Comparison of ENCODE assay signal across 9 cellular contexts in genomic region chr20:36273414-36274247, GRCh38. TPM values are rescaled to one million over a fixed set of nuclear protein-coding genes. Genes with fewer than 3 reads are reported as not detected.
DNase-seq lines count a peak whose midpoint lies in the region; ATAC-seq and TF ChIP-seq lines count a peak whose summit lies in the region.
"Had no signal": no experiment of that assay in that cellular context is flagged by ENCODE, and none has a peak within 500 bp of the region (broad histone marks: within the 10 kb centered on the region; RNA-seq: fewer than 3 reads in every experiment).

No MANE protein-coding gene starts in this region.

- H3K27ac Mint-ChIP-seq in HFFc6, result no peak overlapping the region
- H3K27ac Mint-ChIP-seq: activated naive CD4-positive, alpha-beta T cell treated with anti-CD3 and anti-CD28 coated beads, Interleukin-2, amount 50 U/mL, for 24 hours; nephron progenitor cell had no signal

- H3K9me3 Mint-ChIP-seq in HFFc6, result no peaks in the 10 kb centered on the region
- H3K9me3 Mint-ChIP-seq: activated naive CD4-positive, alpha-beta T cell treated with anti-CD3 and anti-CD28 coated beads, Interleukin-2, amount 50 U/mL, for 24 hours; nephron progenitor cell had no signal

- peak; percentile 36 for DNase-seq in EH (ENCODE audit: low read depth)
- DNase-seq in HFFc6, result peak; percentile 17
- peak; percentile 39 to 57 for DNase-seq in lung microvascular endothelial cell (ENCODE audit: low read depth in 2 of 2)
- no peak for DNase-seq in OCI-M2 (lab: John Stamatoyannopoulos, UW; ENCODE audit: unreplicated experiment)
- no peak for DNase-seq in SKM-1 (lab: John Stamatoyannopoulos, UW; ENCODE audit: unreplicated experiment)
- DNase-seq: nephron progenitor cell had no signal

- peak overlapping the region; percentile 9 for H3K27ac ChIP-seq in angular gyrus (ENCODE audit: low read depth, low read length)

- H3K4me1 Mint-ChIP-seq in HFFc6 (ENCODE audit: low read depth), result no peaks in the 10 kb centered on the region
- H3K4me1 Mint-ChIP-seq: activated naive CD4-positive, alpha-beta T cell treated with anti-CD3 and anti-CD28 coated beads, Interleukin-2, amount 50 U/mL, for 24 hours had no signal

- peak; percentile 72 for TF ChIP-seq CTCF in HFFc6 (IDR thresholded peaks at IDR 0.05)

- peaks cover 46% of the 10 kb centered on the region for H3K27me3 Mint-ChIP-seq in HFFc6 (ENCODE audit: insufficient read depth)

- no peak for ATAC-seq in HG03442 (IDR thresholded peaks at IDR 0.05; ENCODE audit: unreplicated experiment)

- no peak overlapping the region for H3K4me3 Mint-ChIP-seq in HFFc6
- H3K4me3 Mint-ChIP-seq: activated naive CD4-positive, alpha-beta T cell treated with anti-CD3 and anti-CD28 coated beads, Interleukin-2, amount 50 U/mL, for 24 hours; nephron progenitor cell had no signal

- H3K36me3 Mint-ChIP-seq in HFFc6 (ENCODE audit: low read depth), result no peaks in the 10 kb centered on the region
- H3K36me3 Mint-ChIP-seq: activated naive CD4-positive, alpha-beta T cell treated with anti-CD3 and anti-CD28 coated beads, Interleukin-2, amount 50 U/mL, for 24 hours had no signal

RNA-seq across cellular contexts. Expression of gene DLGAP4, which starts 32.5 kb away (rescaled TPM):
- total RNA-seq in HFFc6 (2021; fragmentation: NEBNext Ultra II Directional; extraction: Animal tissue kit (Norgen Biotek cat#: 25700)), result 100 to 1,000 TPM; 118 to 150 (median 140) TPM
- total RNA-seq in lung microvascular endothelial cell, result 9.2 and 15.9 TPM in 2 replicates

RNA-seq across cellular contexts. Expression of gene AAR2, which starts 37.4 kb away (rescaled TPM):
- 10 to 100 TPM; 20.4 to 25.9 (median 23.7) TPM for total RNA-seq in HFFc6 (2021; fragmentation: NEBNext Ultra II Directional; extraction: Animal tissue kit (Norgen Biotek cat#: 25700))
- 19.8 and 24.8 TPM in 2 replicates for total RNA-seq in lung microvascular endothelial cell

Comparison
In these comparisons a context has a peak if more than half of its experiments do, and no peak if none do; other contexts are left out.
1. DNase-seq: peak in EH (single experiment), HFFc6 (single experiment) and lung microvascular endothelial cell (2 of 2); none in OCI-M2 (single experiment) and SKM-1 (single experiment).